ENCODE assay signal across 21 cellular contexts in genomic region chr7:33143996-33144718, GRCh38. TPM values are rescaled to one million over a fixed set of nuclear protein-coding genes. Genes with fewer than 3 reads are reported as not detected.
DNase-seq lines count a peak whose midpoint lies in the region; ATAC-seq and TF ChIP-seq lines count a peak whose summit lies in the region.
"Had no signal": no experiment of that assay in that cellular context is flagged by ENCODE, and none has a peak within 500 bp of the region (broad histone marks: within the 10 kb centered on the region; RNA-seq: fewer than 3 reads in every experiment).

No MANE protein-coding gene starts in this region.

- H3K27ac ChIP-seq in caudate nucleus (ENCODE audit: low read depth, low read length) (peak overlapping the region; percentile 74), WERI-Rb-1 (no peak overlapping the region)
- H3K27ac ChIP-seq: PC-9, sigmoid colon, vagina had no signal

- DNase-seq in caudate nucleus (lab: John Stamatoyannopoulos, UW) = no peak
- peak; percentile 76 for DNase-seq in renal cortical epithelial cell (ENCODE audit: low read depth)
- DNase-seq in WERI-Rb-1 = no peak
- no peak for DNase-seq in GM03348 (ENCODE audit: low spot score)
- DNase-seq in NCI-H526 (lab: John Stamatoyannopoulos, UW) = no peak
- DNase-seq: activated B cell treated with CpG ODN at 0.5 μM for 24 hours; cortex of kidney; HFFc6; NCI-H1417; nephron progenitor cell; sigmoid colon; stimulated activated naive B cell treated with anti-CD40 and anti-IgM and Interleukin-4, amounts not matched to agents 10 μg/mL and 1 μg/mL and 100 μg/mL, for 72 hours had no signal

- H3K4me3 ChIP-seq in WERI-Rb-1 (ENCODE audit: low read depth, low read length) = no peak overlapping the region
- H3K4me3 ChIP-seq: lung, PC-9, sigmoid colon, vagina had no signal

- no peaks in the 10 kb centered on the region for H3K9me3 Mint-ChIP-seq in activated T-helper 17 cell treated with anti-CD3 and anti-CD28 coated beads, Interleukin-2, amount 50 U/mL, for 72 hours
- H3K9me3 Mint-ChIP-seq: HFFc6 had no signal

- no peaks in the 10 kb centered on the region for H3K27me3 ChIP-seq in WERI-Rb-1 (ENCODE audit: insufficient read depth, low read depth, severe bottlenecking)
- H3K27me3 ChIP-seq: sigmoid colon, vagina had no signal

- H3K9me3 ChIP-seq in WERI-Rb-1 (ENCODE audit: severe bottlenecking) = peaks cover 3% of the 10 kb centered on the region
- H3K9me3 ChIP-seq: sigmoid colon, vagina had no signal

- H3K27ac Mint-ChIP-seq in activated T-helper 17 cell treated with anti-CD3 and anti-CD28 coated beads, Interleukin-2, amount 50 U/mL, for 72 hours = no peak overlapping the region
- H3K27ac Mint-ChIP-seq: activated B cell treated with CpG ODN at 0.5 μM for 24 hours; activated naive CD8-positive, alpha-beta T cell; HFFc6; IgD-negative memory B cell; nephron progenitor cell; stimulated activated naive B cell treated with anti-CD40 and anti-IgM and Interleukin-4, amounts not matched to agents 10 μg/mL and 1 μg/mL and 100 μg/mL, for 72 hours had no signal

- H3K36me3 ChIP-seq in WERI-Rb-1 = no peaks in the 10 kb centered on the region
- H3K36me3 ChIP-seq: sigmoid colon, vagina had no signal

- no peaks in the 10 kb centered on the region for H3K27me3 Mint-ChIP-seq in activated T-helper 17 cell treated with anti-CD3 and anti-CD28 coated beads, Interleukin-2, amount 50 U/mL, for 72 hours
- H3K27me3 Mint-ChIP-seq: activated B cell treated with CpG ODN at 0.5 μM for 24 hours; activated naive CD8-positive, alpha-beta T cell; IgD-negative memory B cell; stimulated activated naive B cell treated with anti-CD40 and anti-IgM and Interleukin-4, amounts not matched to agents 10 μg/mL and 1 μg/mL and 100 μg/mL, for 72 hours had no signal

- H3K36me3 Mint-ChIP-seq in activated T-helper 17 cell treated with anti-CD3 and anti-CD28 coated beads, Interleukin-2, amount 50 U/mL, for 72 hours (ENCODE audit: low read depth) = peaks cover 5% of the 10 kb centered on the region

- ATAC-seq in GM18511 (IDR thresholded peaks at IDR 0.05; ENCODE audit: unreplicated experiment) = peak; percentile 85
- peak; percentile 53 for ATAC-seq in HG03196 (IDR thresholded peaks at IDR 0.05; ENCODE audit: unreplicated experiment)
- ATAC-seq in activated T-helper 17 cell treated with anti-CD3 and anti-CD28 coated beads, Interleukin-2, amount 50 U/mL, for 72 hours (replicated peaks) = no peak
- ATAC-seq: esophagus mucosa; stimulated activated naive B cell treated with anti-CD40 and anti-IgM and Interleukin-4, amounts not matched to agents 10 μg/mL and 1 μg/mL and 100 μg/mL, for 72 hours had no signal

- no peak for TF ChIP-seq CTCF in WERI-Rb-1 (IDR thresholded peaks at IDR 0.05; ENCODE audit: low read depth, low read length)

- H3K4me1 Mint-ChIP-seq in activated T-helper 17 cell treated with anti-CD3 and anti-CD28 coated beads, Interleukin-2, amount 50 U/mL, for 72 hours = no peaks in the 10 kb centered on the region
- H3K4me1 Mint-ChIP-seq: activated B cell treated with CpG ODN at 0.5 μM for 24 hours, nephron progenitor cell had no signal

- H3K4me3 Mint-ChIP-seq in activated T-helper 17 cell treated with anti-CD3 and anti-CD28 coated beads, Interleukin-2, amount 50 U/mL, for 72 hours = no peak overlapping the region
- H3K4me3 Mint-ChIP-seq: activated B cell treated with CpG ODN at 0.5 μM for 24 hours; activated naive CD8-positive, alpha-beta T cell; HFFc6; IgD-negative memory B cell; nephron progenitor cell; stimulated activated naive B cell treated with anti-CD40 and anti-IgM and Interleukin-4, amounts not matched to agents 10 μg/mL and 1 μg/mL and 100 μg/mL, for 72 hours had no signal

RNA-seq across cellular contexts. Expression of gene BBS9, which starts 14.8 kb away (rescaled TPM):
- 12.0 and 23.7 TPM in 2 replicates for total RNA-seq in renal cortical epithelial cell
- total RNA-seq in activated T-helper 17 cell treated with anti-CD3 and anti-CD28 coated beads, Interleukin-2, amount 50 U/mL, for 72 hours = 10 to 100 TPM; 11.3 to 14.4 TPM

RNA-seq across cellular contexts. Expression of gene RP9, which starts 35.0 kb away (rescaled TPM):
- total RNA-seq in renal cortical epithelial cell = 5.7 and 7.1 TPM in 2 replicates
- total RNA-seq in activated T-helper 17 cell treated with anti-CD3 and anti-CD28 coated beads, Interleukin-2, amount 50 U/mL, for 72 hours = 10 to 100 TPM in 1 of 2 donors, 1 to 10 TPM in 1; 5.2 to 11.2 TPM
